In the genomic region with DNA sequence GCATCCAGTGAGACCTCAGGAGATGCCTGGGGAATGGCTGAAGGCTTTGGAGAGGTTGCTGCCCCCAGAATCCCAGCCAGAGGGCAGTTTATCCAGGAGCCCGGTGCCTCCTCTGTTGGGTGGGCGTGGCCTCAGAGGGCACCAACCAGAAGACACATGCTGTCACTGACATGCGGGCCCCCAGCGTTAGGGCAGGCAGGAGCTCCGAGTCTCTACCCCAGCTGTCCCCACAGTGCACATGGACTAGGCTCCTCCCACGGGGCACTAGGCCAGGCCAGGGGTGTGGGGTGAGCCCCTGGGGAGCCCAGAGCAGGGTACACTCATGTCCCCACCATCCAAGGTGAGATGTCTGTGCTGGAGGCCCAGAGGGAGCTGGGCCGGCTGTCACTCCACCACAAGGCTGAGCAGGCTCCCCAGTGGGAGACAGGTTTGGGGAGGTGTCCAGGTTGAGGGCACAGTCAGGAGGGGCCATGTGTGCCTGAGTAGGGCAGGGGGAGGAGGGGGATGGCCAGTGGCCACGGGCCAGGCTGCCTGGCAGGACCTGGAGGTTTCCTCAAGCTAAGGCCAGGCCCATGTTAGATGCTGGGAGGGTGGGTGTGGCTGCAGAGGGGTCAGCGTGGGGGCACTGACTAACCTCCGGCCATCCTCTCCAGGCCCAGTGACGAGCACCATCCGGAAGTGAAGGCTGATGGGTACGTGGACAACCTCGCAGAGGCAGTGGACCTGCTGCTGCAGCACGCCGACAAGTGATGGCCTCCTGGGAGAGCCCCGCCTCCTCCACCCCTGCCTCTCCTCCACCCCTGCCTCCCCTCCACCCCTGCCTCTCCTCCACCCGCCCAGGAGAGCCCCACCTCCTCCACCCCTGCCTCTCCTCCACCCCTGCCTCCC, we compare ENCODE assay signal across 8 cellular contexts.
DNase-seq lines count a peak whose midpoint lies in the region; ATAC-seq and TF ChIP-seq lines count a peak whose summit lies in the region.
"Had no signal": no experiment of that assay in that cellular context is flagged by ENCODE, and none has a peak within 500 bp of the region (broad histone marks: within the 10 kb centered on the region; RNA-seq: fewer than 3 reads in every experiment).

No MANE protein-coding gene starts in this region.

- no peak for ATAC-seq in HG03097 (IDR thresholded peaks at IDR 0.05; ENCODE audit: low FRiP score, unreplicated experiment)

- H3K9ac ChIP-seq in H9 (ENCODE audit: extremely low read depth, insufficient read length, low read length): no peak overlapping the region

- H3T11ph ChIP-seq in H9 (ENCODE audit: low read length): no peak overlapping the region

- no peak overlapping the region for H3K4me3 Mint-ChIP-seq in H9

- H4K8ac ChIP-seq in H9 (replicated peaks; ENCODE audit: insufficient read length, low read depth, low read length): no peak overlapping the region

- no peak overlapping the region for H3K4me2 ChIP-seq in H9 (ENCODE audit: insufficient read depth, insufficient read length, low read length)

- H4K20me1 ChIP-seq in H9 (ENCODE audit: control insufficient read depth, insufficient read depth, insufficient read length): peaks cover 3% of the 10 kb centered on the region

- 0 out of 7 replicates have a peak, but pooled peaks cover 0 to 2% (median 0%) of the 10 kb centered on the region in 3 experiments for H3K36me3 Mint-ChIP-seq in H9 (ENCODE audit: insufficient read depth in 1 of 3, low read depth in 3 of 3)

- H3K23ac ChIP-seq in H9 (ENCODE audit: insufficient read length, low read depth, low read length): no peak overlapping the region

- no peak overlapping the region for H3K4me3 ChIP-seq in fibroblast of pulmonary artery (replicated peaks; ENCODE audit: low read depth, low read length)
- H3K4me3 ChIP-seq in skin epidermis: no peak overlapping the region

- no peaks in the 10 kb centered on the region for H3K27me3 Mint-ChIP-seq in H9 (ENCODE audit: low read depth)

- no peak overlapping the region for H2AFZ ChIP-seq in H9 (ENCODE audit: low read length)

- TF ChIP-seq CTCF in H9 (conservative IDR thresholded peaks at IDR 0.05) (peak; percentile 41; the same call in 2 of the 3 replicates), fibroblast of pulmonary artery (IDR thresholded peaks at IDR 0.05; ENCODE audit: low read length, missing control alignments) (no peak)

- no peak overlapping the region for H2AK5ac ChIP-seq in H9 (ENCODE audit: insufficient read length, low read length)

- H3K27me3 ChIP-seq in H9 (ENCODE audit: insufficient read depth, low read length): no peaks in the 10 kb centered on the region

- no peak overlapping the region for H2BK12ac ChIP-seq in H9 (ENCODE audit: insufficient read length, low read depth, low read length)

- no peaks in the 10 kb centered on the region for H3K79me1 ChIP-seq in H9 (ENCODE audit: insufficient read depth, low read depth, low read length, poor library complexity, severe bottlenecking)

- H3K14ac ChIP-seq in H9 (ENCODE audit: insufficient read depth, low read length): no peak overlapping the region

- H3K23me2 ChIP-seq in H9 (ENCODE audit: insufficient read length, low read depth, low read length, poor library complexity, severe bottlenecking): no peaks in the 10 kb centered on the region

- H3K27ac Mint-ChIP-seq in H9: peak overlapping the region in 2 of 3 experiments; percentile 76 to 96; a peak in 2 of 7 replicates

- H2BK5ac ChIP-seq in H9 (ENCODE audit: insufficient read length, low read length): no peak overlapping the region

- peaks cover 7 to 18% of the 10 kb centered on the region in 2 experiments for H3K4me1 Mint-ChIP-seq in H9

- no peak overlapping the region for H3K27ac ChIP-seq in H9 (ENCODE audit: insufficient read length, low read depth, low read length)
- peak overlapping the region in 14 of 21 experiments; percentile 28 to 84 (median 50) for H3K27ac ChIP-seq in skin epidermis

- no peak overlapping the region for H4K5ac ChIP-seq in H9 (ENCODE audit: insufficient read length, low read depth, low read length)

- no peak overlapping the region for H3K56ac ChIP-seq in H9 (ENCODE audit: insufficient read length, low read depth, low read length)

- no peak overlapping the region for H3K4ac ChIP-seq in H9 (ENCODE audit: low read depth, low read length)

- H3K4me1 ChIP-seq in H9 (ENCODE audit: insufficient read depth, low read length): peaks cover 2% of the 10 kb centered on the region; the same call in 1 of the 2 replicates

- H3K18ac ChIP-seq in H9 (ENCODE audit: insufficient read length, low read depth, low read length): no peak overlapping the region

- no peaks in the 10 kb centered on the region for H3K9me3 ChIP-seq in H9 (ENCODE audit: control insufficient read depth, low read depth, low read length)

- H2BK20ac ChIP-seq in H9 (ENCODE audit: low read depth, low read length, poor library complexity, severe bottlenecking): no peak overlapping the region

- no peak overlapping the region for H4K91ac ChIP-seq in H9 (ENCODE audit: insufficient read length, low read depth, low read length)

- DNase-seq in H9: peak; percentile 88
- DNase-seq in SK-N-DZ (ENCODE audit: low spot score): peak; percentile 69
- peak; percentile 37 for DNase-seq in fibroblast of pulmonary artery (ENCODE audit: low read depth)
- DNase-seq in DMS79 (lab: John Stamatoyannopoulos, UW): no peak
- DNase-seq in T-helper 9 cell: no peak
- DNase-seq: cortex of kidney had no signal

- WGBS in H9 (ENCODE audit: extremely low coverage, insufficient read length, low lambda C conversion rate): no CpG with 5 or more reads among the region's 18 CpGs

- H2BK120ac ChIP-seq in H9 (ENCODE audit: low read depth, low read length, poor library complexity, severe bottlenecking): no peak overlapping the region

- H3K79me2 ChIP-seq in H9 (ENCODE audit: insufficient read depth, low read length): no peaks in the 10 kb centered on the region

- H3K9me3 Mint-ChIP-seq in H9: no peaks in the 10 kb centered on the region

- H2BK15ac ChIP-seq in H9 (ENCODE audit: low read depth, low read length): no peak overlapping the region

Comparison
In these comparisons a context has a peak if more than half of its experiments do, and no peak if none do; other contexts are left out.
1. DNase-seq: peak in H9 (single experiment), SK-N-DZ (single experiment) and fibroblast of pulmonary artery (single experiment); none in DMS79 (single experiment) and T-helper 9 cell (single experiment).